In the genomic region with DNA sequence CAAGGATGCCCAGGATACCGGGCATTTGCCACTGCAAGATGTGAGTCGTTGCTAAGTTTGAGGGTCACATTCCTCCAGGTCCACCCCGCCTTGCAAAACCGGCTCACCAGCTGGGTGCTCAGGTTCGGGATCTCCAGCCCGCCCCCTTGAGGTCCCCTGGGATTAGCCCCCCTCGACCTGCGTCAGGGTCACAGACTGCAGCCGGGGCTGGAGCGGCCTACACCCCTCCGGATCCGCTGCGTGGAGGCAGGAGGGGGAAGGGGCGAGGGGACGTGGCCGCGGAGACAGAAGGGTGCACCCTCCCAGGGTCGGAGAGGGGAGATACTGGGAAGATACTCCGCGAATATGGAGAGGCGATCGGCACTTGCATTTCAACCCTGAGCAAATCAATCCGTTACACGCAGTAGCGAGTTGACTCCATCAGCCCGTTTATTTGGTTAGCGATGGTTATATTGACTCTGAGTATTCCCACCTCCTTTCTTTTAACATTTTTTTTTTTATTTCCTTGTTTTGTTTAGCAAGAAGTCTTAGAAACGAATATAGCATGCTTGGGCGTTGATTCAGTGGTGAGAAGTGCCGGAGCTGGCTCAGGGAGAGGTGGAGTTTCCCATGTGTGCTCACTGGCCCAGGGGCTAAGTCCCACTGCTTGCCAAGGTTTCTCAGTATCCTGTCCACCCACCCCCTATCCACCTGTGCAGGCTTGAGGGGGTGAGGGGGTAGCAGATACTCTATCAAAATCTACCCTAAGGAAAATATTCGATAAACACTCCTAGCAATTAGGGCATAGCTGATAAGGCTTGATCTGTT, we compare ENCODE assay signal across 8 cellular contexts. TPM values are rescaled to one million over a fixed set of nuclear protein-coding genes. Genes with fewer than 3 reads are reported as not detected.
DNase-seq lines count a peak whose midpoint lies in the region; ATAC-seq and TF ChIP-seq lines count a peak whose summit lies in the region.

No MANE protein-coding gene starts in this region.

- peak overlapping the region; percentile 97 to 99 for H3K4me3 ChIP-seq in gastroesophageal sphincter

- H3K27ac Mint-ChIP-seq in activated naive CD4-positive, alpha-beta T cell treated with anti-CD3 and anti-CD28 coated beads for 36 hours: peak overlapping the region; percentile 92
- H3K27ac Mint-ChIP-seq in neural crest cell (ENCODE audit: unreplicated experiment): no peak overlapping the region

- no peaks in the 10 kb centered on the region for H3K9me3 ChIP-seq in gastroesophageal sphincter

- CTCF ChIA-PET in activated naive CD4-positive, alpha-beta T cell treated with anti-CD3 and anti-CD28 coated beads for 36 hours (lab: Charles Lee): interaction anchor here (0.6 kb wide), 1 partner anchor 554 kb away, joined by 3 read pairs; no protein-coding TSS in a partner anchor

- peak; percentile 27 for ATAC-seq in HG02840 (IDR thresholded peaks at IDR 0.05; ENCODE audit: low FRiP score, unreplicated experiment)
- ATAC-seq in gastroesophageal sphincter: peak; percentile 20

- H3K27me3 Mint-ChIP-seq in activated naive CD4-positive, alpha-beta T cell treated with anti-CD3 and anti-CD28 coated beads for 36 hours (ENCODE audit: low read depth): no peaks in the 10 kb centered on the region
- peaks cover 8% of the 10 kb centered on the region for H3K27me3 Mint-ChIP-seq in neural crest cell (ENCODE audit: low read depth)

- peaks cover 0 to 31% (median 3%) of the 10 kb centered on the region in 3 donors for H3K4me1 ChIP-seq in gastroesophageal sphincter

- no peak for TF ChIP-seq EP300 in gastroesophageal sphincter (IDR thresholded peaks at IDR 0.05)

- no peak for TF ChIP-seq POLR2A in gastroesophageal sphincter (IDR thresholded peaks at IDR 0.05)

- H3K36me3 ChIP-seq in gastroesophageal sphincter: no peaks in the 10 kb centered on the region

- TF ChIP-seq CTCF in gastroesophageal sphincter (IDR thresholded peaks at IDR 0.05) (peak in 1 of 4 experiments; percentile 13), neural crest cell (conservative IDR thresholded peaks at IDR 0.05) (peak; percentile 17)

- H3K4me1 Mint-ChIP-seq in activated naive CD4-positive, alpha-beta T cell treated with anti-CD3 and anti-CD28 coated beads for 36 hours (ENCODE audit: low read depth): peaks cover 57% of the 10 kb centered on the region
- H3K4me1 Mint-ChIP-seq in neural crest cell: peaks cover 41% of the 10 kb centered on the region

- WGBS in gastroesophageal sphincter (ENCODE audit: low coverage in 1 of 2), 2 donors: 0 to 18% methylated on average over 11 to 14 of the region's 31 CpGs

- H3K36me3 Mint-ChIP-seq in activated naive CD4-positive, alpha-beta T cell treated with anti-CD3 and anti-CD28 coated beads for 36 hours (ENCODE audit: low read depth): peaks cover 10% of the 10 kb centered on the region
- no peaks in the 10 kb centered on the region for H3K36me3 Mint-ChIP-seq in neural crest cell (ENCODE audit: low read depth)

- DNase-seq in stimulated activated CD4-positive, alpha-beta T cell treated with anti-CD3 and anti-CD28 coated beads, Interleukin-4, amount 100 ng/mL, for 24 hours: peak; percentile 53
- DNase-seq in stimulated activated CD4-positive, alpha-beta T cell treated with anti-CD3 and anti-CD28 coated beads, Interleukin-1b, Interleukin-23, amount 100 ng/mL, for 48 hours: no peak
- DNase-seq in NCI-H524 (lab: John Stamatoyannopoulos, UW) (peak; percentile 58 to 71), neural crest cell (ENCODE audit: low read depth, low spot score) (peak; percentile 29), DMS153 (lab: John Stamatoyannopoulos, UW) (no peak)
- DNase-seq in activated naive CD4-positive, alpha-beta T cell treated with anti-CD3 and anti-CD28 coated beads for 36 hours: peak; percentile 47

- peak overlapping the region; percentile 89 for H3K4me3 Mint-ChIP-seq in activated naive CD4-positive, alpha-beta T cell treated with anti-CD3 and anti-CD28 coated beads for 36 hours
- peak overlapping the region; percentile 91 for H3K4me3 Mint-ChIP-seq in neural crest cell

- peak overlapping the region; percentile 91 to 98 (median 96) for H3K27ac ChIP-seq in gastroesophageal sphincter

- intact Hi-C loops in activated naive CD4-positive, alpha-beta T cell treated with anti-CD3 and anti-CD28 coated beads for 36 hours (cut with micrococcal nuclease): loop anchor here (1.0 to 10.0 kb wide), 13 partner anchors 9 to 744 kb away; partner anchors contain the start of genes GART, IFNAR1, IL10RB and PAXBP1

- H3K9me3 Mint-ChIP-seq in activated naive CD4-positive, alpha-beta T cell treated with anti-CD3 and anti-CD28 coated beads for 36 hours: no peaks in the 10 kb centered on the region
- H3K9me3 Mint-ChIP-seq in neural crest cell: no peaks in the 10 kb centered on the region

- no peaks in the 10 kb centered on the region for H3K27me3 ChIP-seq in gastroesophageal sphincter

RNA-seq across cellular contexts. Expression of gene IFNAR2, which starts 1.0 kb away (rescaled TPM):
- 10 to 100 TPM; 16.6 to 19.4 TPM for total RNA-seq in activated naive CD4-positive, alpha-beta T cell treated with anti-CD3 and anti-CD28 coated beads for 36 hours
- total RNA-seq in gastroesophageal sphincter (10 to 100 TPM; 12.0 to 19.1 (median 14.7) TPM), neural crest cell (10.8 and 14.5 TPM in 2 replicates)

RNA-seq across cellular contexts. Expression of gene IL10RB, which starts 35.4 kb away (rescaled TPM):
- 10 to 100 TPM; 23.9 TPM for total RNA-seq in activated naive CD4-positive, alpha-beta T cell treated with anti-CD3 and anti-CD28 coated beads for 36 hours
- total RNA-seq in gastroesophageal sphincter (10 to 100 TPM; 13.1 to 23.7 (median 20.5) TPM), neural crest cell (5.8 and 7.1 TPM in 2 replicates)

Comparison
In these comparisons a context has a peak if more than half of its experiments do, and no peak if none do; other contexts are left out.
1. DNase-seq: peak in stimulated activated CD4-positive, alpha-beta T cell treated with anti-CD3 and anti-CD28 coated beads, Interleukin-4, amount 100 ng/mL, for 24 hours (single experiment), NCI-H524 (2 of 2), activated naive CD4-positive, alpha-beta T cell treated with anti-CD3 and anti-CD28 coated beads for 36 hours (single experiment) and neural crest cell (single experiment); none in stimulated activated CD4-positive, alpha-beta T cell treated with anti-CD3 and anti-CD28 coated beads, Interleukin-1b, Interleukin-23, amount 100 ng/mL, for 48 hours (single experiment) and DMS153 (single experiment).